In genomic region chr4:112343330-112343729, GRCh38 we compare ENCODE assay signal across 1 cellular context.
TF ChIP-seq lines count a peak whose summit lies in the region.

No MANE protein-coding gene starts in this region.

TF ChIP-seq in IMR-90, 13 proteins besides CTCF, POLR2A, EP300 and RAD21:
- no peak for TF ChIP-seq SMC3 (IDR thresholded peaks at IDR 0.05; ENCODE audit: low read depth, low read length)
- TF ChIP-seq RCOR1 (IDR thresholded peaks at IDR 0.05; ENCODE audit: insufficient replicate concordance, low read length): no peak
- no peak for TF ChIP-seq CHD1 (IDR thresholded peaks at IDR 0.05; ENCODE audit: low read depth, low read length)
- TF ChIP-seq USF2 (IDR thresholded peaks at IDR 0.05; ENCODE audit: low read depth, low read length): no peak
- TF ChIP-seq MAFK (IDR thresholded peaks at IDR 0.05; ENCODE audit: low read depth, low read length): no peak
- no peak for TF ChIP-seq MXI1 (IDR thresholded peaks at IDR 0.05; ENCODE audit: borderline replicate concordance, low read depth, low read length)
- TF ChIP-seq FOS (IDR thresholded peaks at IDR 0.05; ENCODE audit: low read depth, low read length): no peak
- no peak for TF ChIP-seq ELK1 (IDR thresholded peaks at IDR 0.05; ENCODE audit: borderline replicate concordance, low read depth, low read length)
- no peak for TF ChIP-seq CEBPB (IDR thresholded peaks at IDR 0.05; ENCODE audit: low read depth, low read length)
- TF ChIP-seq MAZ (IDR thresholded peaks at IDR 0.05; ENCODE audit: borderline replicate concordance, low read depth, low read length): no peak
